ENCODE assay signal across 1 cellular context in genomic region chr2:231708050-231708772, GRCh38.
TF ChIP-seq lines count a peak whose summit lies in the region.

PTMA (plus strand) TSS chr2:231708525; CDS start chr2:231708707, 182 bp downstream.

TF ChIP-seq in WTC11, 78 proteins besides CTCF, POLR2A, EP300 and RAD21 (continued from another document):
- TF ChIP-seq ZNF532 (CRISPR knock-in tag; IDR thresholded peaks at IDR 0.05; ENCODE audit: borderline replicate concordance) (no peak), MXD4 (CRISPR knock-in tag; IDR thresholded peaks at IDR 0.05; ENCODE audit: borderline replicate concordance) (no peak), IRF1 (CRISPR knock-in tag; IDR thresholded peaks at IDR 0.05) (peak; percentile 20), E2F4 (CRISPR knock-in tag; IDR thresholded peaks at IDR 0.05; ENCODE audit: borderline replicate concordance, low read depth) (no peak), ELF4 (CRISPR knock-in tag; IDR thresholded peaks at IDR 0.05; ENCODE audit: low read depth) (no peak), HMGA2 (CRISPR knock-in tag; IDR thresholded peaks at IDR 0.05) (no peak), MYBL2 (CRISPR knock-in tag; IDR thresholded peaks at IDR 0.05) (no peak; the same call in 1 of the 2 replicates), SMAD3 (CRISPR knock-in tag; IDR thresholded peaks at IDR 0.05; ENCODE audit: borderline replicate concordance) (no peak; the same call in 1 of the 2 replicates), E2F5 (CRISPR knock-in tag; IDR thresholded peaks at IDR 0.05) (peak; percentile 98), ATF2 (CRISPR knock-in tag; IDR thresholded peaks at IDR 0.05; ENCODE audit: borderline replicate concordance, low read depth) (no peak), ETV6 (CRISPR knock-in tag; IDR thresholded peaks at IDR 0.05) (peak; percentile 67), TP53 (CRISPR knock-in tag; IDR thresholded peaks at IDR 0.05) (peak; percentile 67; the same call in 1 of the 2 replicates), SMAD4 (CRISPR knock-in tag; IDR thresholded peaks at IDR 0.05) (no peak), ZNF512 (CRISPR knock-in tag; IDR thresholded peaks at IDR 0.05; ENCODE audit: borderline replicate concordance) (no peak), GRHL2 (CRISPR knock-in tag; IDR thresholded peaks at IDR 0.05; ENCODE audit: insufficient replicate concordance, severe bottlenecking) (no peak), GABPB1 (CRISPR knock-in tag; IDR thresholded peaks at IDR 0.05) (peak; percentile 46), PRDM15 (CRISPR knock-in tag; IDR thresholded peaks at IDR 0.05) (0 out of 2 replicates have a peak, but pooled peaks have one; percentile 46), CDX4 (CRISPR knock-in tag; IDR thresholded peaks at IDR 0.05; ENCODE audit: borderline replicate concordance) (no peak), ZBTB21 (CRISPR knock-in tag; IDR thresholded peaks at IDR 0.05; ENCODE audit: borderline replicate concordance) (peak; percentile 66; the same call in 1 of the 2 replicates), FOXP4 (CRISPR knock-in tag; IDR thresholded peaks at IDR 0.05) (peak; percentile 61; the same call in 1 of the 2 replicates), EMX1 (CRISPR knock-in tag; IDR thresholded peaks at IDR 0.05) (no peak), ATF3 (CRISPR knock-in tag; conservative IDR thresholded peaks at IDR 0.05) (no peak), TEAD1 (CRISPR knock-in tag; IDR thresholded peaks at IDR 0.05) (peak; percentile 88), MAX (CRISPR knock-in tag; IDR thresholded peaks at IDR 0.05) (peak; percentile 52), FOXK1 (CRISPR knock-in tag; IDR thresholded peaks at IDR 0.05) (peak; percentile 89), HMGXB4 (CRISPR knock-in tag; IDR thresholded peaks at IDR 0.05) (no peak), MLX (CRISPR knock-in tag; IDR thresholded peaks at IDR 0.05) (no peak), ZNF138 (CRISPR knock-in tag; conservative IDR thresholded peaks at IDR 0.05) (peak; percentile 16; the same call in 1 of the 2 replicates), IRF2 (CRISPR knock-in tag; IDR thresholded peaks at IDR 0.05; ENCODE audit: borderline replicate concordance, low read depth) (no peak), NFYB (CRISPR knock-in tag; conservative IDR thresholded peaks at IDR 0.05; ENCODE audit: low read depth) (peak; percentile 83), NFE2L1 (CRISPR knock-in tag; IDR thresholded peaks at IDR 0.05) (0 out of 2 replicates have a peak, but pooled peaks have one; percentile 16)
